2 cellular contexts compared by ENCODE assay signal in genomic region chr4:123233409-123233808, GRCh38.
TF ChIP-seq lines count a peak whose summit lies in the region.

No MANE protein-coding gene starts in this region.

TF ChIP-seq in SK-N-SH treated with all-trans-retinoic acid at 6 μM for 48 hours, 23 proteins besides CTCF, POLR2A, EP300 and RAD21 (continued from another document):
- no peak for TF ChIP-seq POU6F1 (CRISPR knock-in tag; IDR thresholded peaks at IDR 0.05; ENCODE audit: borderline replicate concordance, low read depth)
- TF ChIP-seq SNAI2 (CRISPR knock-in tag; IDR thresholded peaks at IDR 0.05): no peak
- TF ChIP-seq ESRRG (CRISPR knock-in tag; IDR thresholded peaks at IDR 0.05): no peak
- TF ChIP-seq ZNF565 (CRISPR knock-in tag; conservative IDR thresholded peaks at IDR 0.05; ENCODE audit: low read depth): no peak
- no peak for TF ChIP-seq CREB5 (CRISPR knock-in tag; IDR thresholded peaks at IDR 0.05; ENCODE audit: low read depth)
- no peak for TF ChIP-seq ZNF70 (CRISPR knock-in tag; IDR thresholded peaks at IDR 0.05)
- no peak for TF ChIP-seq TOX (CRISPR knock-in tag; IDR thresholded peaks at IDR 0.05; ENCODE audit: borderline replicate concordance)
- no peak for TF ChIP-seq PPARA (CRISPR knock-in tag; IDR thresholded peaks at IDR 0.05; ENCODE audit: borderline replicate concordance)
- TF ChIP-seq ZFP30 (CRISPR knock-in tag; IDR thresholded peaks at IDR 0.05): no peak
- TF ChIP-seq BACH2 (CRISPR knock-in tag; IDR thresholded peaks at IDR 0.05; ENCODE audit: borderline replicate concordance): no peak
- TF ChIP-seq ZFP3 (CRISPR knock-in tag; IDR thresholded peaks at IDR 0.05): no peak
- TF ChIP-seq OSR1 (CRISPR knock-in tag; IDR thresholded peaks at IDR 0.05): no peak
- no peak for TF ChIP-seq TCF4 (CRISPR knock-in tag; IDR thresholded peaks at IDR 0.05; ENCODE audit: borderline replicate concordance)
TF ChIP-seq in SK-N-SH treated with all-trans-retinoic acid at 6 μM for 48 hours: peak in this region for 0.

TF ChIP-seq in SK-N-SH, 30 proteins besides CTCF, POLR2A, EP300 and RAD21 (continued from another document):
- TF ChIP-seq ZBTB33 (IDR thresholded peaks at IDR 0.05; ENCODE audit: borderline replicate concordance, low read depth) (no peak), NFIC (IDR thresholded peaks at IDR 0.05; ENCODE audit: borderline replicate concordance) (no peak)
